ENCODE assay signal across 8 cellular contexts in genomic region chr7:12490105-12490688, GRCh38.
A peak's percentile ranks its signal among the peaks of the same experiment; 100 is the strongest.
DNase-seq lines count a peak whose midpoint lies in the region; ATAC-seq and TF ChIP-seq lines count a peak whose summit lies in the region.

No MANE protein-coding gene starts in this region.

- TF ChIP-seq CTCF in liver (IDR thresholded peaks at IDR 0.05; ENCODE audit: low read depth, low read length, missing input control) = peak; percentile 54

- no peak overlapping the region for H3K4me3 Mint-ChIP-seq in activated CD4-positive, alpha-beta memory T cell treated with anti-CD3 and anti-CD28 coated beads for 36 hours
- H3K4me3 Mint-ChIP-seq in activated T-helper 1 cell treated with anti-CD3 and anti-CD28 coated beads, Interleukin-12 subunit alpha, Interleukin-12 subunit beta, Interleukin-2, Interleukin-4 antibody, amounts not matched to agents 30 ng/mL and 10 ng/mL and 1 ng/mL, durations not matched to agents 14 hours and 24 hours and 36 hours = no peak overlapping the region

- CTCF ChIA-PET in activated CD4-positive, alpha-beta memory T cell treated with anti-CD3 and anti-CD28 coated beads for 36 hours (lab: Charles Lee) = interaction anchor here (0.5 to 4.3 kb wide), 27 partner anchors 10 to 1063 kb away, joined by 3 to 165 read pairs (median 4); partner anchors contain the start of gene VWDE

- TF ChIP-seq RAD21 in liver (IDR thresholded peaks at IDR 0.05) = peak; percentile 64 to 75

- H3K4me3 ChIP-seq in liver (ENCODE audit: low read depth in 1 of 3, low read length in 3 of 3) = no peak overlapping the region

- no peaks in the 10 kb centered on the region for H3K9me3 Mint-ChIP-seq in activated CD4-positive, alpha-beta memory T cell treated with anti-CD3 and anti-CD28 coated beads for 36 hours
- no peaks in the 10 kb centered on the region for H3K9me3 Mint-ChIP-seq in activated T-helper 1 cell treated with anti-CD3 and anti-CD28 coated beads, Interleukin-12 subunit alpha, Interleukin-12 subunit beta, Interleukin-2, Interleukin-4 antibody, amounts not matched to agents 30 ng/mL and 10 ng/mL and 1 ng/mL, durations not matched to agents 14 hours and 24 hours and 36 hours

- peak; percentile 7 for DNase-seq in Ammon's horn (ENCODE audit: low spot score)
- peak; percentile 60 for DNase-seq in NCI-H2171 (lab: John Stamatoyannopoulos, UW)
- DNase-seq in astrocyte of the hippocampus (ENCODE audit: low read depth, low spot score) = peak; percentile 39
- DNase-seq in activated CD4-positive, alpha-beta memory T cell treated with anti-CD3 and anti-CD28 coated beads for 36 hours = no peak
- no peak for DNase-seq in activated T-helper 1 cell treated with anti-CD3 and anti-CD28 coated beads, Interleukin-12 subunit alpha, Interleukin-12 subunit beta, Interleukin-2, Interleukin-4 antibody, amounts not matched to agents 30 ng/mL and 10 ng/mL and 1 ng/mL, durations not matched to agents 14 hours and 24 hours and 36 hours (ENCODE audit: low spot score)

- H3K4me1 ChIP-seq in liver (ENCODE audit: control insufficient read depth in 4 of 4, insufficient read depth in 4 of 4, low read length in 3 of 4) = no peaks in the 10 kb centered on the region

- POLR2A ChIA-PET in activated CD4-positive, alpha-beta memory T cell treated with anti-CD3 and anti-CD28 coated beads for 36 hours (lab: Charles Lee) = no interaction called here

- no peaks in the 10 kb centered on the region for H3K4me1 Mint-ChIP-seq in activated CD4-positive, alpha-beta memory T cell treated with anti-CD3 and anti-CD28 coated beads for 36 hours (ENCODE audit: low read depth)
- H3K4me1 Mint-ChIP-seq in activated T-helper 1 cell treated with anti-CD3 and anti-CD28 coated beads, Interleukin-12 subunit alpha, Interleukin-12 subunit beta, Interleukin-2, Interleukin-4 antibody, amounts not matched to agents 30 ng/mL and 10 ng/mL and 1 ng/mL, durations not matched to agents 14 hours and 24 hours and 36 hours (ENCODE audit: low read depth) = no peaks in the 10 kb centered on the region

- intact Hi-C loops in activated CD4-positive, alpha-beta memory T cell treated with anti-CD3 and anti-CD28 coated beads for 36 hours (cut with micrococcal nuclease) = loop anchor here (1.0 to 10.0 kb wide), 5 partner anchors 32 to 1063 kb away; no protein-coding TSS in a partner anchor
- intact Hi-C loops in activated T-helper 1 cell treated with anti-CD3 and anti-CD28 coated beads, Interleukin-12 subunit alpha, Interleukin-12 subunit beta, Interleukin-2, Interleukin-4 antibody, amounts not matched to agents 30 ng/mL and 10 ng/mL and 1 ng/mL, durations not matched to agents 14 hours and 24 hours and 36 hours (cut with micrococcal nuclease) = loop anchor here (1.0 to 5.0 kb wide), 5 partner anchors 32 to 1063 kb away; no protein-coding TSS in a partner anchor

- H3K27ac Mint-ChIP-seq in activated CD4-positive, alpha-beta memory T cell treated with anti-CD3 and anti-CD28 coated beads for 36 hours = no peak overlapping the region
- H3K27ac Mint-ChIP-seq in activated T-helper 1 cell treated with anti-CD3 and anti-CD28 coated beads, Interleukin-12 subunit alpha, Interleukin-12 subunit beta, Interleukin-2, Interleukin-4 antibody, amounts not matched to agents 30 ng/mL and 10 ng/mL and 1 ng/mL, durations not matched to agents 14 hours and 24 hours and 36 hours = no peak overlapping the region

- no peak overlapping the region for H3K9ac ChIP-seq in liver (ENCODE audit: low read depth in 1 of 2, low read length in 2 of 2)

- no peaks in the 10 kb centered on the region for H3K36me3 ChIP-seq in liver (ENCODE audit: control insufficient read depth in 4 of 4, insufficient read depth in 3 of 4, low read depth in 1 of 4, low read length in 3 of 4)

- ATAC-seq in GM18861 (IDR thresholded peaks at IDR 0.05; ENCODE audit: unreplicated experiment) = peak; percentile 63
- ATAC-seq in HG03064 (IDR thresholded peaks at IDR 0.05; ENCODE audit: low read depth, unreplicated experiment) = peak; percentile 74

- no peaks in the 10 kb centered on the region for H3K9me3 ChIP-seq in liver (ENCODE audit: control insufficient read depth in 4 of 4, low read length in 3 of 4)

- H3K27me3 ChIP-seq in liver (ENCODE audit: control insufficient read depth in 4 of 4, insufficient read depth in 4 of 4, low read length in 3 of 4) = no peaks in the 10 kb centered on the region

- no peaks in the 10 kb centered on the region for H3K27me3 Mint-ChIP-seq in activated CD4-positive, alpha-beta memory T cell treated with anti-CD3 and anti-CD28 coated beads for 36 hours
- peaks cover 13% of the 10 kb centered on the region for H3K27me3 Mint-ChIP-seq in activated T-helper 1 cell treated with anti-CD3 and anti-CD28 coated beads, Interleukin-12 subunit alpha, Interleukin-12 subunit beta, Interleukin-2, Interleukin-4 antibody, amounts not matched to agents 30 ng/mL and 10 ng/mL and 1 ng/mL, durations not matched to agents 14 hours and 24 hours and 36 hours (ENCODE audit: insufficient read depth)

- WGBS in liver = 15% methylated on average over 2 of the region's 2 CpGs

- H3K27ac ChIP-seq in liver (ENCODE audit: low read depth in 1 of 2, low read length in 2 of 2) = no peak overlapping the region

- no peaks in the 10 kb centered on the region for H3K36me3 Mint-ChIP-seq in activated CD4-positive, alpha-beta memory T cell treated with anti-CD3 and anti-CD28 coated beads for 36 hours
- H3K36me3 Mint-ChIP-seq in activated T-helper 1 cell treated with anti-CD3 and anti-CD28 coated beads, Interleukin-12 subunit alpha, Interleukin-12 subunit beta, Interleukin-2, Interleukin-4 antibody, amounts not matched to agents 30 ng/mL and 10 ng/mL and 1 ng/mL, durations not matched to agents 14 hours and 24 hours and 36 hours (ENCODE audit: low read depth) = no peaks in the 10 kb centered on the region

TF ChIP-seq in liver, 16 proteins besides CTCF, POLR2A, EP300 and RAD21:
- TF ChIP-seq HNF4A (conservative IDR thresholded peaks at IDR 0.05) (no peak), FOXA2 (IDR thresholded peaks at IDR 0.05) (peak; percentile 34)
- TF ChIP-seq, protein P1, sequence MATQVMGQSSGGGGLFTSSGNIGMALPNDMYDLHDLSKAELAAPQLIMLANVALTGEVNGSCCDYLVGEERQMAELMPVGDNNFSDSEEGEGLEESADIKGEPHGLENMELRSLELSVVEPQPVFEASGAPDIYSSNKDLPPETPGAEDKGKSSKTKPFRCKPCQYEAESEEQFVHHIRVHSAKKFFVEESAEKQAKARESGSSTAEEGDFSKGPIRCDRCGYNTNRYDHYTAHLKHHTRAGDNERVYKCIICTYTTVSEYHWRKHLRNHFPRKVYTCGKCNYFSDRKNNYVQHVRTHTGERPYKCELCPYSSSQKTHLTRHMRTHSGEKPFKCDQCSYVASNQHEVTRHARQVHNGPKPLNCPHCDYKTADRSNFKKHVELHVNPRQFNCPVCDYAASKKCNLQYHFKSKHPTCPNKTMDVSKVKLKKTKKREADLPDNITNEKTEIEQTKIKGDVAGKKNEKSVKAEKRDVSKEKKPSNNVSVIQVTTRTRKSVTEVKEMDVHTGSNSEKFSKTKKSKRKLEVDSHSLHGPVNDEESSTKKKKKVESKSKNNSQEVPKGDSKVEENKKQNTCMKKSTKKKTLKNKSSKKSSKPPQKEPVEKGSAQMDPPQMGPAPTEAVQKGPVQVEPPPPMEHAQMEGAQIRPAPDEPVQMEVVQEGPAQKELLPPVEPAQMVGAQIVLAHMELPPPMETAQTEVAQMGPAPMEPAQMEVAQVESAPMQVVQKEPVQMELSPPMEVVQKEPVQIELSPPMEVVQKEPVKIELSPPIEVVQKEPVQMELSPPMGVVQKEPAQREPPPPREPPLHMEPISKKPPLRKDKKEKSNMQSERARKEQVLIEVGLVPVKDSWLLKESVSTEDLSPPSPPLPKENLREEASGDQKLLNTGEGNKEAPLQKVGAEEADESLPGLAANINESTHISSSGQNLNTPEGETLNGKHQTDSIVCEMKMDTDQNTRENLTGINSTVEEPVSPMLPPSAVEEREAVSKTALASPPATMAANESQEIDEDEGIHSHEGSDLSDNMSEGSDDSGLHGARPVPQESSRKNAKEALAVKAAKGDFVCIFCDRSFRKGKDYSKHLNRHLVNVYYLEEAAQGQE (IDR thresholded peaks at IDR 0.05) = no peak

Comparison
In these comparisons a context has a peak if more than half of its experiments do, and no peak if none do; other contexts are left out.
1. DNase-seq: peak in Ammon's horn (single experiment), NCI-H2171 (single experiment) and astrocyte of the hippocampus (single experiment); none in activated CD4-positive, alpha-beta memory T cell treated with anti-CD3 and anti-CD28 coated beads for 36 hours (single experiment) and activated T-helper 1 cell treated with anti-CD3 and anti-CD28 coated beads, Interleukin-12 subunit alpha, Interleukin-12 subunit beta, Interleukin-2, Interleukin-4 antibody, amounts not matched to agents 30 ng/mL and 10 ng/mL and 1 ng/mL, durations not matched to agents 14 hours and 24 hours and 36 hours (single experiment).